ENCODE assay signal across 20 cellular contexts in the genomic region with DNA sequence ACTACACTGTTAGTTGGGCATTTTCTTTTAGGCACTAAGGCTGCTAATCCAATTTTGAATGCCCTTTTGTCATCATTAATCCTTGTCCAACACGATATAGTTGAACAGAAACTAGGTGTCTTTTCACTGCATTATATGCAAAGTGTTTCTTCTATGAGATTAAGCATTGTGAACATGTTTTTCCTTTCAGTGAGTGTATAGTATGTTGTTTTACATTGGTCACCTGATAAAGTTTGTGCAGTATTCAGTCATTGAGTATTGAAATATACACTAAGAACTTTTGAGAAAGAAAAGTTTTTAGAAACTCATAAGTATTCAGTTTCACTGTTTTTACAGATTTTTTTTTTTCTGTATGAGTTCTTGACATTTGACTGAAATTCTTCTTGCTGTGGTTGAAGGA. TPM values are rescaled to one million over a fixed set of nuclear protein-coding genes. Genes with fewer than 3 reads are reported as not detected.
A peak's percentile ranks its signal among the peaks of the same experiment; 100 is the strongest.
DNase-seq lines count a peak whose midpoint lies in the region; ATAC-seq, FAIRE-seq and TF ChIP-seq lines count a peak whose summit lies in the region.
"Had no signal": no experiment of that assay in that cellular context is flagged by ENCODE, and none has a peak within 500 bp of the region (broad histone marks: within the 10 kb centered on the region; RNA-seq: fewer than 3 reads in every experiment).

No MANE protein-coding gene starts in this region.

- H3K27me3 ChIP-seq in PC-9 (ENCODE audit: insufficient read depth, low read depth) (no peaks in the 10 kb centered on the region), dorsolateral prefrontal cortex (no peaks in the 10 kb centered on the region), stomach (no peaks in the 10 kb centered on the region)
- H3K27me3 ChIP-seq: BE2C had no signal

- CTCF ChIA-PET in PC-9 (lab: Charles Lee) = no interaction called here

- H3F3A ChIP-seq in PC-9 (ENCODE audit: insufficient read depth, low read depth) = peaks cover 29% of the 10 kb centered on the region

- no peaks in the 10 kb centered on the region; the same call in 1 of the 2 replicates for H4K20me1 ChIP-seq in PC-9 (ENCODE audit: insufficient read depth)

- H3K36me3 Mint-ChIP-seq in neural crest cell (ENCODE audit: low read depth) = peaks cover 10% of the 10 kb centered on the region

- intact Hi-C loops in PC-9 (cut with micrococcal nuclease; ENCODE audit: unreplicated experiment) (no loop called here), dorsolateral prefrontal cortex (cut with DNase I) (no loop called here), stomach (cut with DNase I; ENCODE audit: low total_unique reads) (no loop called here)

- no peak overlapping the region for H3K4me3 ChIP-seq in PC-9
- H3K4me3 ChIP-seq in dorsolateral prefrontal cortex = no peak overlapping the region
- H3K4me3 ChIP-seq in stomach = no peak overlapping the region
- H3K4me3 ChIP-seq: A549, K562 had no signal

- peak; percentile 33 for ATAC-seq in GM19468 (IDR thresholded peaks at IDR 0.05; ENCODE audit: extremely low read depth, unreplicated experiment)
- ATAC-seq: A549, K562, T-helper 17 cell had no signal

- BruUV-seq in PC-9 (replicated peaks; lab: Mats Ljungman, UMichigan) = no TSS peak

- H3K4me1 Mint-ChIP-seq in neural crest cell = peaks cover 21% of the 10 kb centered on the region
- H3K4me1 Mint-ChIP-seq: T-helper 17 cell had no signal

- POLR2A ChIA-PET in PC-9 (lab: Charles Lee; ENCODE audit: unreplicated experiment) = no interaction called here

- peaks cover 53% of the 10 kb centered on the region for H3K79me2 ChIP-seq in PC-9 (ENCODE audit: low read depth)

- TF ChIP-seq EP300 in stomach (IDR thresholded peaks at IDR 0.05) = no peak

- H3K9me2 ChIP-seq in PC-9 (ENCODE audit: insufficient read depth) = no peaks in the 10 kb centered on the region; the same call in 1 of the 2 replicates

- H3K4me2 ChIP-seq in PC-9 = no peak overlapping the region
- H3K4me2 ChIP-seq: A549 had no signal

- H3K4me3 Mint-ChIP-seq in neural crest cell = no peak overlapping the region
- H3K4me3 Mint-ChIP-seq: T-helper 17 cell had no signal

- H3K36me3 ChIP-seq in PC-9 (ENCODE audit: low read depth) (peaks cover 55% of the 10 kb centered on the region), stomach (peaks cover 0 to 11% (median 5%) of the 10 kb centered on the region in 4 donors)

- TF ChIP-seq CTCF in PC-9 (conservative IDR thresholded peaks at IDR 0.05) (no peak), neural crest cell (conservative IDR thresholded peaks at IDR 0.05) (no peak), dorsolateral prefrontal cortex (IDR thresholded peaks at IDR 0.05 in 54 of 56, conservative IDR thresholded peaks at IDR 0.05 in 2 of 56; ENCODE audit: low read depth in 1 of 56, partially characterized antibody in 56 of 56) (no peak), stomach (IDR thresholded peaks at IDR 0.05) (no peak)

- H3K27ac Mint-ChIP-seq in neural crest cell (ENCODE audit: unreplicated experiment) = peak overlapping the region; percentile 17
- H3K27ac Mint-ChIP-seq: T-helper 17 cell had no signal

- H2AFZ ChIP-seq in PC-9 = no peak overlapping the region

- H3K9me3 ChIP-seq in PC-9 (ENCODE audit: insufficient read depth, low read depth) (0 out of 2 replicates have a peak, but pooled peaks cover 5% of the 10 kb centered on the region), stomach (no peaks in the 10 kb centered on the region)
- H3K9me3 ChIP-seq: A549, BE2C had no signal

- FAIRE-seq in GM12892 (lab: Jason Lieb, UNC) = peak; percentile 76
- FAIRE-seq: A549, K562 had no signal

- DNase-seq in GM12892 (ENCODE audit: insufficient read length) = no peak
- DNase-seq in PC-9 = no peak
- DNase-seq in neural crest cell (ENCODE audit: low read depth, low spot score) = no peak
- no peak for DNase-seq in dorsolateral prefrontal cortex
- no peak for DNase-seq in stomach
- no peak for DNase-seq in activated T-cell treated with anti-CD3 and anti-CD28 coated beads for 4 hours
- DNase-seq: BE2C, NCI-H1092 treated with DMSO at 0.1 percent for 48 hours, NCI-H1436 treated with DMSO at 0.1 percent for 48 hours, NCI-H2029, NCI-H2171, NCI-H345, NCI-H524, NCI-H774, Right ventricle myocardium superior, SW 1271, T-helper 17 cell had no signal

- peaks cover 31% of the 10 kb centered on the region for H3K4me1 ChIP-seq in PC-9 (replicated peaks; ENCODE audit: insufficient read depth)
- H3K4me1 ChIP-seq in stomach = peaks cover 0 to 22% (median 0%) of the 10 kb centered on the region in 4 donors

- no peaks in the 10 kb centered on the region for H3K9me3 Mint-ChIP-seq in neural crest cell

- peak overlapping the region; percentile 6; the same call in 1 of the 2 replicates for H3K27ac ChIP-seq in PC-9
- H3K27ac ChIP-seq in dorsolateral prefrontal cortex = no peak overlapping the region
- H3K27ac ChIP-seq in stomach = no peak overlapping the region

- WGBS in stomach, 5 donors = 49 to 68% (median 54%) methylated on average over 1 of the region's 1 CpG

- TF ChIP-seq POLR2A in GM12892 (IDR thresholded peaks at IDR 0.05; ENCODE audit: low read depth, low read length) (no peak), stomach (IDR thresholded peaks at IDR 0.05) (no peak)

- H3K27me3 Mint-ChIP-seq in neural crest cell (ENCODE audit: low read depth) = no peaks in the 10 kb centered on the region

RNA-seq across cellular contexts. Expression of gene ZC3H12C, which starts 59.0 kb away (rescaled TPM):
- 15.0 TPM for polyA plus RNA-seq in GM12892 (2012; ENCODE audit: missing spikeins)
- 9.3 and 12.4 TPM in 2 replicates for total RNA-seq in PC-9 (2021)
- 14.4 TPM in 2 replicates for total RNA-seq in neural crest cell
- 10 to 100 TPM; 11.6 to 30.2 (median 18.3) TPM for total RNA-seq in dorsolateral prefrontal cortex
- 10 to 100 TPM in 4 of 5 donors, 1 to 10 TPM in 1; 3.5 to 23.2 (median 14.5) TPM for total RNA-seq in stomach
- 1 to 10 TPM; 1.3 to 1.7 (median 1.5) TPM for polyA plus RNA-seq in stomach
